ENCODE assay signal across 1 cellular context in the genomic region with DNA sequence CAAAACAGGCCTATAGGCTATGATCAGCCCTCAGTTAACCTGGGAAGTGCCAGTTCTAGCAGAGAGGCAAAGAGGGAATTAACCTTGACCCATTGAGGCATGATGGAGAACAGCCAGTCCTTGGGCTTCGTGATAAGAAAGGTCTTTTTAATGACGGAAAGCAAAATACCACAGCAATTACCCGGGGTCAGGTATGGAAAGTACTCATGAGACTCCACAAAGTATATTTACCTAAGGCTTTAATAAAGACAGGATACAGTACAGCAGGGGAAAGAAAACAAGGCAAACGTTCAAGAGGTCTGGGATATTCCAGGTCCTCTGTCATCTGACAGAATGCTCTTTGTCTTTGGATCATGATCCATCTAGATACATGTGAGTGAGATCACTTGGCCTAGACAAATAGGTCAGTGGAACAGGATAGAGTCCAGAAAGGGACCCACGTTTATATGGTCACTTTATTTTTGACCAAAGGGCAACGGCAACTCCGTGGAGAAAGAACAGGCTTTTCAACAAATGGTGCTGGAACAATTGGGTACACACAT.
TF ChIP-seq lines count a peak whose summit lies in the region.

No MANE protein-coding gene starts in this region.

TF ChIP-seq in HepG2, 621 proteins besides CTCF, POLR2A, EP300 and RAD21 (continued from another document and continues in another):
- TF ChIP-seq KAT7 (CRISPR knock-in tag; IDR thresholded peaks at IDR 0.05; ENCODE audit: borderline replicate concordance), result peak; percentile 14; the same call in 1 of the 2 replicates
- TF ChIP-seq, protein P1, sequence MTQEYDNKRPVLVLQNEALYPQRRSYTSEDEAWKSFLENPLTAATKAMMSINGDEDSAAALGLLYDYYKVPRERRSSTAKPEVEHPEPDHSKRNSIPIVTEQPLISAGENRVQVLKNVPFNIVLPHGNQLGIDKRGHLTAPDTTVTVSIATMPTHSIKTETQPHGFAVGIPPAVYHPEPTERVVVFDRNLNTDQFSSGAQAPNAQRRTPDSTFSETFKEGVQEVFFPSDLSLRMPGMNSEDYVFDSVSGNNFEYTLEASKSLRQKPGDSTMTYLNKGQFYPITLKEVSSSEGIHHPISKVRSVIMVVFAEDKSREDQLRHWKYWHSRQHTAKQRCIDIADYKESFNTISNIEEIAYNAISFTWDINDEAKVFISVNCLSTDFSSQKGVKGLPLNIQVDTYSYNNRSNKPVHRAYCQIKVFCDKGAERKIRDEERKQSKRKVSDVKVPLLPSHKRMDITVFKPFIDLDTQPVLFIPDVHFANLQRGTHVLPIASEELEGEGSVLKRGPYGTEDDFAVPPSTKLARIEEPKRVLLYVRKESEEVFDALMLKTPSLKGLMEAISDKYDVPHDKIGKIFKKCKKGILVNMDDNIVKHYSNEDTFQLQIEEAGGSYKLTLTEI (CRISPR knock-in tag; conservative IDR thresholded peaks at IDR 0.05), result no peak
- TF ChIP-seq MEIS1 (CRISPR knock-in tag; IDR thresholded peaks at IDR 0.05; ENCODE audit: borderline replicate concordance), result peak; percentile 85; the same call in 1 of the 2 replicates
- TF ChIP-seq ZNF749 (CRISPR knock-in tag; IDR thresholded peaks at IDR 0.05; ENCODE audit: borderline replicate concordance), result no peak
- TF ChIP-seq, protein P2, sequence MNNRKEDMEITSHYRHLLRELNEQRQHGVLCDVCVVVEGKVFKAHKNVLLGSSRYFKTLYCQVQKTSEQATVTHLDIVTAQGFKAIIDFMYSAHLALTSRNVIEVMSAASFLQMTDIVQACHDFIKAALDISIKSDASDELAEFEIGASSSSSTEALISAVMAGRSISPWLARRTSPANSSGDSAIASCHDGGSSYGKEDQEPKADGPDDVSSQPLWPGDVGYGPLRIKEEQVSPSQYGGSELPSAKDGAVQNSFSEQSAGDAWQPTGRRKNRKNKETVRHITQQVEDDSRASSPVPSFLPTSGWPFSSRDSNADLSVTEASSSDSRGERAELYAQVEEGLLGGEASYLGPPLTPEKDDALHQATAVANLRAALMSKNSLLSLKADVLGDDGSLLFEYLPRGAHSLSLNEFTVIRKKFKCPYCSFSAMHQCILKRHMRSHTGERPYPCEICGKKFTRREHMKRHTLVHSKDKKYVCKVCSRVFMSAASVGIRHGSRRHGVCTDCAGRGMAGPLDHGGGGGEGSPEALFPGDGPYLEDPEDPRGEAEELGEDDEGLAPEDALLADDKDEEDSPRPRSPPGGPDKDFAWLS (CRISPR knock-in tag; IDR thresholded peaks at IDR 0.05; ENCODE audit: borderline replicate concordance), result no peak
- TF ChIP-seq HDAC2 (CRISPR knock-in tag; IDR thresholded peaks at IDR 0.05), result peak; percentile 94
- TF ChIP-seq RNF2 (conservative IDR thresholded peaks at IDR 0.05; ENCODE audit: low read depth), result no peak
- TF ChIP-seq, protein P3, sequence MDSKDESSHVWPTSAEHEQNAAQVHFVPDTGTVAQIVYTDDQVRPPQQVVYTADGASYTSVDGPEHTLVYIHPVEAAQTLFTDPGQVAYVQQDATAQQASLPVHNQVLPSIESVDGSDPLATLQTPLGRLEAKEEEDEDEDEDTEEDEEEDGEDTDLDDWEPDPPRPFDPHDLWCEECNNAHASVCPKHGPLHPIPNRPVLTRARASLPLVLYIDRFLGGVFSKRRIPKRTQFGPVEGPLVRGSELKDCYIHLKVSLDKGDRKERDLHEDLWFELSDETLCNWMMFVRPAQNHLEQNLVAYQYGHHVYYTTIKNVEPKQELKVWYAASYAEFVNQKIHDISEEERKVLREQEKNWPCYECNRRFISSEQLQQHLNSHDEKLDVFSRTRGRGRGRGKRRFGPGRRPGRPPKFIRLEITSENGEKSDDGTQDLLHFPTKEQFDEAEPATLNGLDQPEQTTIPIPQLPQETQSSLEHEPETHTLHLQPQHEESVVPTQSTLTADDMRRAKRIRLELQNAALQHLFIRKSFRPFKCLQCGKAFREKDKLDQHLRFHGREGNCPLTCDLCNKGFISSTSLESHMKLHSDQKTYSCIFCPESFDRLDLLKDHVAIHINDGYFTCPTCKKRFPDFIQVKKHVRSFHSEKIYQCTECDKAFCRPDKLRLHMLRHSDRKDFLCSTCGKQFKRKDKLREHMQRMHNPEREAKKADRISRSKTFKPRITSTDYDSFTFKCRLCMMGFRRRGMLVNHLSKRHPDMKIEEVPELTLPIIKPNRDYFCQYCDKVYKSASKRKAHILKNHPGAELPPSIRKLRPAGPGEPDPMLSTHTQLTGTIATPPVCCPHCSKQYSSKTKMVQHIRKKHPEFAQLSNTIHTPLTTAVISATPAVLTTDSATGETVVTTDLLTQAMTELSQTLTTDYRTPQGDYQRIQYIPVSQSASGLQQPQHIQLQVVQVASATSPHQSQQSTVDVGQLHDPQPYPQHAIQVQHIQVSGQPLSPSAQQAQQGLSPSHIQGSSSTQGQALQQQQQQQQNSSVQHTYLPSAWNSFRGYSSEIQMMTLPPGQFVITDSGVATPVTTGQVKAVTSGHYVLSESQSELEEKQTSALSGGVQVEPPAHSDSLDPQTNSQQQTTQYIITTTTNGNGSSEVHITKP (CRISPR knock-in tag; IDR thresholded peaks at IDR 0.05; ENCODE audit: low read depth), result 0 out of 2 replicates have a peak, but pooled peaks have one; percentile 8
- TF ChIP-seq, protein P4, sequence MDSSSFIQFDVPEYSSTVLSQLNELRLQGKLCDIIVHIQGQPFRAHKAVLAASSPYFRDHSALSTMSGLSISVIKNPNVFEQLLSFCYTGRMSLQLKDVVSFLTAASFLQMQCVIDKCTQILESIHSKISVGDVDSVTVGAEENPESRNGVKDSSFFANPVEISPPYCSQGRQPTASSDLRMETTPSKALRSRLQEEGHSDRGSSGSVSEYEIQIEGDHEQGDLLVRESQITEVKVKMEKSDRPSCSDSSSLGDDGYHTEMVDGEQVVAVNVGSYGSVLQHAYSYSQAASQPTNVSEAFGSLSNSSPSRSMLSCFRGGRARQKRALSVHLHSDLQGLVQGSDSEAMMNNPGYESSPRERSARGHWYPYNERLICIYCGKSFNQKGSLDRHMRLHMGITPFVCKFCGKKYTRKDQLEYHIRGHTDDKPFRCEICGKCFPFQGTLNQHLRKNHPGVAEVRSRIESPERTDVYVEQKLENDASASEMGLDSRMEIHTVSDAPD (CRISPR knock-in tag; IDR thresholded peaks at IDR 0.05), result peak; percentile 50; the same call in 1 of the 2 replicates
- peak; percentile 72; the same call in 1 of the 2 replicates for TF ChIP-seq MBD4 (IDR thresholded peaks at IDR 0.05; ENCODE audit: borderline replicate concordance, low read length)
- no peak for TF ChIP-seq NR1H2 (CRISPR knock-in tag; IDR thresholded peaks at IDR 0.05; ENCODE audit: borderline replicate concordance, low read depth)
- no peak; the same call in 1 of the 2 replicates for TF ChIP-seq ETV6 (CRISPR knock-in tag; conservative IDR thresholded peaks at IDR 0.05)
- TF ChIP-seq MAF1 (CRISPR knock-in tag; IDR thresholded peaks at IDR 0.05; ENCODE audit: borderline replicate concordance), result no peak
- peak; percentile 99 for TF ChIP-seq PITX1 (CRISPR knock-in tag; IDR thresholded peaks at IDR 0.05)
- TF ChIP-seq MIER2 (CRISPR knock-in tag; IDR thresholded peaks at IDR 0.05), result peak; percentile 52; the same call in 1 of the 2 replicates
- peak; percentile 88 for TF ChIP-seq TEAD3 (CRISPR knock-in tag; optimal IDR thresholded peaks at IDR 0.05; ENCODE audit: borderline replicate concordance)
- TF ChIP-seq ZMAT3 (CRISPR knock-in tag; conservative IDR thresholded peaks at IDR 0.05), result peak; percentile 65; the same call in 1 of the 2 replicates
- TF ChIP-seq FOXK2 (IDR thresholded peaks at IDR 0.05), result peak; percentile 94
- TF ChIP-seq ZNF253 (CRISPR knock-in tag; IDR thresholded peaks at IDR 0.05; ENCODE audit: borderline replicate concordance), result no peak
- TF ChIP-seq, protein P5, sequence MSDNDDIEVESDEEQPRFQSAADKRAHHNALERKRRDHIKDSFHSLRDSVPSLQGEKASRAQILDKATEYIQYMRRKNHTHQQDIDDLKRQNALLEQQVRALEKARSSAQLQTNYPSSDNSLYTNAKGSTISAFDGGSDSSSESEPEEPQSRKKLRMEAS (IDR thresholded peaks at IDR 0.05), result peak; percentile 58
- 0 out of 2 replicates have a peak, but pooled peaks have one; percentile 51 for TF ChIP-seq ZNF143 (CRISPR knock-in tag; IDR thresholded peaks at IDR 0.05)
- TF ChIP-seq TARDBP (CRISPR knock-in tag; IDR thresholded peaks at IDR 0.05), result peak; percentile 57
- no peak for TF ChIP-seq ZBTB7A (CRISPR knock-in tag; IDR thresholded peaks at IDR 0.05)
- TF ChIP-seq, protein P6, sequence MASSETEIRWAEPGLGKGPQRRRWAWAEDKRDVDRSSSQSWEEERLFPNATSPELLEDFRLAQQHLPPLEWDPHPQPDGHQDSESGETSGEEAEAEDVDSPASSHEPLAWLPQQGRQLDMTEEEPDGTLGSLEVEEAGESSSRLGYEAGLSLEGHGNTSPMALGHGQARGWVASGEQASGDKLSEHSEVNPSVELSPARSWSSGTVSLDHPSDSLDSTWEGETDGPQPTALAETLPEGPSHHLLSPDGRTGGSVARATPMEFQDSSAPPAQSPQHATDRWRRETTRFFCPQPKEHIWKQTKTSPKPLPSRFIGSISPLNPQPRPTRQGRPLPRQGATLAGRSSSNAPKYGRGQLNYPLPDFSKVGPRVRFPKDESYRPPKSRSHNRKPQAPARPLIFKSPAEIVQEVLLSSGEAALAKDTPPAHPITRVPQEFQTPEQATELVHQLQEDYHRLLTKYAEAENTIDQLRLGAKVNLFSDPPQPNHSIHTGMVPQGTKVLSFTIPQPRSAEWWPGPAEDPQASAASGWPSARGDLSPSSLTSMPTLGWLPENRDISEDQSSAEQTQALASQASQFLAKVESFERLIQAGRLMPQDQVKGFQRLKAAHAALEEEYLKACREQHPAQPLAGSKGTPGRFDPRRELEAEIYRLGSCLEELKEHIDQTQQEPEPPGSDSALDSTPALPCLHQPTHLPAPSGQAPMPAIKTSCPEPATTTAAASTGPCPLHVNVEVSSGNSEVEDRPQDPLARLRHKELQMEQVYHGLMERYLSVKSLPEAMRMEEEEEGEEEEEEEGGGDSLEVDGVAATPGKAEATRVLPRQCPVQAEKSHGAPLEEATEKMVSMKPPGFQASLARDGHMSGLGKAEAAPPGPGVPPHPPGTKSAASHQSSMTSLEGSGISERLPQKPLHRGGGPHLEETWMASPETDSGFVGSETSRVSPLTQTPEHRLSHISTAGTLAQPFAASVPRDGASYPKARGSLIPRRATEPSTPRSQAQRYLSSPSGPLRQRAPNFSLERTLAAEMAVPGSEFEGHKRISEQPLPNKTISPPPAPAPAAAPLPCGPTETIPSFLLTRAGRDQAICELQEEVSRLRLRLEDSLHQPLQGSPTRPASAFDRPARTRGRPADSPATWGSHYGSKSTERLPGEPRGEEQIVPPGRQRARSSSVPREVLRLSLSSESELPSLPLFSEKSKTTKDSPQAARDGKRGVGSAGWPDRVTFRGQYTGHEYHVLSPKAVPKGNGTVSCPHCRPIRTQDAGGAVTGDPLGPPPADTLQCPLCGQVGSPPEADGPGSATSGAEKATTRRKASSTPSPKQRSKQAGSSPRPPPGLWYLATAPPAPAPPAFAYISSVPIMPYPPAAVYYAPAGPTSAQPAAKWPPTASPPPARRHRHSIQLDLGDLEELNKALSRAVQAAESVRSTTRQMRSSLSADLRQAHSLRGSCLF (CRISPR knock-in tag; IDR thresholded peaks at IDR 0.05; ENCODE audit: borderline replicate concordance), result peak; percentile 52; the same call in 1 of the 2 replicates
- TF ChIP-seq ZNF674 (CRISPR knock-in tag; IDR thresholded peaks at IDR 0.05; ENCODE audit: low read depth), result no peak
- TF ChIP-seq, protein P7, sequence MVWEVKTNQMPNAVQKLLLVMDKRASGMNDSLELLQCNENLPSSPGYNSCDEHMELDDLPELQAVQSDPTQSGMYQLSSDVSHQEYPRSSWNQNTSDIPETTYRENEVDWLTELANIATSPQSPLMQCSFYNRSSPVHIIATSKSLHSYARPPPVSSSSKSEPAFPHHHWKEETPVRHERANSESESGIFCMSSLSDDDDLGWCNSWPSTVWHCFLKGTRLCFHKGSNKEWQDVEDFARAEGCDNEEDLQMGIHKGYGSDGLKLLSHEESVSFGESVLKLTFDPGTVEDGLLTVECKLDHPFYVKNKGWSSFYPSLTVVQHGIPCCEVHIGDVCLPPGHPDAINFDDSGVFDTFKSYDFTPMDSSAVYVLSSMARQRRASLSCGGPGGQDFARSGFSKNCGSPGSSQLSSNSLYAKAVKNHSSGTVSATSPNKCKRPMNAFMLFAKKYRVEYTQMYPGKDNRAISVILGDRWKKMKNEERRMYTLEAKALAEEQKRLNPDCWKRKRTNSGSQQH (CRISPR knock-in tag; IDR thresholded peaks at IDR 0.05; ENCODE audit: low read depth), result no peak
- TF ChIP-seq ZNF260 (CRISPR knock-in tag; IDR thresholded peaks at IDR 0.05; ENCODE audit: borderline replicate concordance, low read depth), result no peak
- TF ChIP-seq ZNF430 (CRISPR knock-in tag; IDR thresholded peaks at IDR 0.05), result peak; percentile 81; the same call in 1 of the 2 replicates
- peak; percentile 87 for TF ChIP-seq TBL1XR1 (IDR thresholded peaks at IDR 0.05; ENCODE audit: borderline replicate concordance, low read length, partially characterized antibody)
- TF ChIP-seq ZNF878 (CRISPR knock-in tag; IDR thresholded peaks at IDR 0.05), result peak; percentile 67; the same call in 1 of the 2 replicates
- peak; percentile 53; the same call in 1 of the 2 replicates for TF ChIP-seq ZFP1 (CRISPR knock-in tag; IDR thresholded peaks at IDR 0.05)
- no peak for TF ChIP-seq NPAS2 (CRISPR knock-in tag; IDR thresholded peaks at IDR 0.05; ENCODE audit: borderline replicate concordance)
- TF ChIP-seq, protein P8, sequence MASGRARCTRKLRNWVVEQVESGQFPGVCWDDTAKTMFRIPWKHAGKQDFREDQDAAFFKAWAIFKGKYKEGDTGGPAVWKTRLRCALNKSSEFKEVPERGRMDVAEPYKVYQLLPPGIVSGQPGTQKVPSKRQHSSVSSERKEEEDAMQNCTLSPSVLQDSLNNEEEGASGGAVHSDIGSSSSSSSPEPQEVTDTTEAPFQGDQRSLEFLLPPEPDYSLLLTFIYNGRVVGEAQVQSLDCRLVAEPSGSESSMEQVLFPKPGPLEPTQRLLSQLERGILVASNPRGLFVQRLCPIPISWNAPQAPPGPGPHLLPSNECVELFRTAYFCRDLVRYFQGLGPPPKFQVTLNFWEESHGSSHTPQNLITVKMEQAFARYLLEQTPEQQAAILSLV (CRISPR knock-in tag; IDR thresholded peaks at IDR 0.05; ENCODE audit: borderline replicate concordance), result no peak; the same call in 1 of the 2 replicates
- TF ChIP-seq TBP (CRISPR knock-in tag; IDR thresholded peaks at IDR 0.05), result no peak
- no peak for TF ChIP-seq ZNF30 (CRISPR knock-in tag; IDR thresholded peaks at IDR 0.05)
- TF ChIP-seq ZNF724P (CRISPR knock-in tag; IDR thresholded peaks at IDR 0.05; ENCODE audit: borderline replicate concordance), result no peak
- 0 out of 2 replicates have a peak, but pooled peaks have one; percentile 57 for TF ChIP-seq BRCA1 (CRISPR knock-in tag; IDR thresholded peaks at IDR 0.05)
- TF ChIP-seq ZNF549 (CRISPR knock-in tag; IDR thresholded peaks at IDR 0.05), result no peak
- TF ChIP-seq ZNF383 (CRISPR knock-in tag; IDR thresholded peaks at IDR 0.05; ENCODE audit: borderline replicate concordance), result no peak
